In the genomic region with DNA sequence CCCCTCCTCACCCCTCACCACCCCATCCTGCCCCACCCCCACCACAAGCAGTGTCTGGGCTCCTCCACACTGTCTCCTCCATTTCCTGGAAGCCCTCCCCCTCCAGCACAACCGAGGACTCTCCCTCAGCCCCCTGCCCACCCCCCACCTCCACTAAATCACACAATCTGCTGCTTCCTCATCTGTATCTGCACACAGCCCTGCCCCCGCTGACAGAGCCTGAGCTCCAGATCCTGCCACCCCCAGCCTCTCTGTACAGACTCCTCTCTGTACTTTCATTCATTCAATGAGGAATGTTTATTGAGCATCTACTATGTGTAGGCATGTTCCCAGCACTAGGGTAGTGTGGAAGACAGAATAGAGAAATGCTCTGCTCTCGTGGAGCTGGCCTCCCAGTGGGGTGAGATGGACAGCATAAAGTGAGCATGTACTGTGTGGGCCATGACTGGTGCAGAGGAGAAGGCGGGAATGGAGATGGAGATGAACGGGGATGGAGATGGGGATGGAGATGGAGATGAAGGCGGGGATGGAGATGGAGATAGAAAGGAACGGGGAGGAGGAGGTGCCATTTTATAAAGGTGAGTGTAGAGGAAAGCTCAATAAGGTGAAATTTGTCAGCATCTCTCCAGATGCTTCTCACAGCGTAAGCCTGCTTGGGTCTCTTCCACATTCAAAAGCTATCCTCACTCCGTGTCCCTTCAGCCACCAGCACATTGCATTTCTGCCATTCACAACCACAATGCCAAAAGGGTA, we compare ENCODE assay signal across 23 cellular contexts. TPM values are rescaled to one million over a fixed set of nuclear protein-coding genes. Genes with fewer than 3 reads are reported as not detected.
DNase-seq lines count a peak whose midpoint lies in the region; ATAC-seq, FAIRE-seq and TF ChIP-seq lines count a peak whose summit lies in the region.
"Had no signal": no experiment of that assay in that cellular context is flagged by ENCODE, and none has a peak within 500 bp of the region (broad histone marks: within the 10 kb centered on the region; RNA-seq: fewer than 3 reads in every experiment).

No MANE protein-coding gene starts in this region.

- H3K23me2 ChIP-seq in H1 (ENCODE audit: low read depth, low read length): peaks cover 12% of the 10 kb centered on the region; the same call in 1 of the 2 replicates

- H4K8ac ChIP-seq in H1 (ENCODE audit: extremely low read depth, insufficient read depth, low read length): no peak overlapping the region

- H3K9me3 ChIP-seq in H1 (ENCODE audit: insufficient read depth in 2 of 2, low read depth in 1 of 2, low read length in 1 of 2) (no peaks in the 10 kb centered on the region), vagina (no peaks in the 10 kb centered on the region)
- no peaks in the 10 kb centered on the region for H3K9me3 ChIP-seq in CD4-positive, alpha-beta T cell (ENCODE audit: control insufficient read depth, low read length)
- H3K9me3 ChIP-seq: HAP-1, MG63 had no signal

- no peak overlapping the region for H2BK120ac ChIP-seq in H1 (replicated peaks; ENCODE audit: low read depth, low read length)

- no peaks in the 10 kb centered on the region for H3K79me1 ChIP-seq in H1 (ENCODE audit: low read depth, low read length)

- H3K4me1 ChIP-seq in H1 (replicated peaks in 1 of 4; ENCODE audit: control insufficient read depth in 3 of 4, insufficient read depth in 4 of 4, low read length in 3 of 4) (peaks cover 0 to 16% (median 12%) of the 10 kb centered on the region in 4 experiments; a peak in 6 of 7 replicates), vagina (peaks cover 31% of the 10 kb centered on the region)
- H3K4me1 ChIP-seq: HAP-1 had no signal

- intact Hi-C loops in vagina (cut with DNase I): no loop called here
- intact Hi-C loops in CD4-positive, alpha-beta T cell (cut with DNase I, micrococcal nuclease): no loop called here

- POLR2A ChIA-PET in H1 (lab: Charles Lee; ENCODE audit: partially characterized antibody): interaction anchor here (0.6 kb wide), 1 partner anchor 127 kb away, joined by 3 read pairs; no protein-coding TSS in a partner anchor
- POLR2A ChIA-PET in CD4-positive, alpha-beta T cell (lab: Charles Lee): no interaction called here

- 0 out of 2 replicates have a peak overlapping the region, but pooled peaks have one; percentile 49 for H2BK5ac ChIP-seq in H1 (ENCODE audit: low read depth, low read length)

- H3K4me3 ChIP-seq in H1 (ENCODE audit: extremely low read depth in 1 of 4, insufficient read depth in 2 of 4, low read depth in 3 of 4, low read length in 4 of 4): no peak overlapping the region
- no peak overlapping the region for H3K4me3 ChIP-seq in vagina
- H3K4me3 ChIP-seq: HAP-1, MG63 had no signal

- no peaks in the 10 kb centered on the region for H3K36me3 Mint-ChIP-seq in osteocyte (ENCODE audit: unreplicated experiment)
- no peaks in the 10 kb centered on the region for H3K36me3 Mint-ChIP-seq in CD4-positive, alpha-beta T cell (ENCODE audit: low read depth)

- H2BK15ac ChIP-seq in H1 (ENCODE audit: low read length): peak overlapping the region; percentile 61; the same call in 1 of the 2 replicates

- H3K4me1 Mint-ChIP-seq in osteocyte (ENCODE audit: unreplicated experiment): peaks cover 5% of the 10 kb centered on the region
- H3K4me1 Mint-ChIP-seq in CD4-positive, alpha-beta T cell (ENCODE audit: low read depth): no peaks in the 10 kb centered on the region

- no peaks in the 10 kb centered on the region for H3K9me3 Mint-ChIP-seq in osteocyte (ENCODE audit: unreplicated experiment)
- no peaks in the 10 kb centered on the region for H3K9me3 Mint-ChIP-seq in CD4-positive, alpha-beta T cell

- H4K91ac ChIP-seq in H1 (replicated peaks; ENCODE audit: insufficient read length, low read length): no peak overlapping the region

- TF ChIP-seq POLR2A in H1 (IDR thresholded peaks at IDR 0.05; ENCODE audit: control extremely low read depth in 1 of 2, low read depth in 2 of 2, low read length in 2 of 2) (no peak), vagina (IDR thresholded peaks at IDR 0.05) (no peak)

- H3K36me3 ChIP-seq in H1 (ENCODE audit: control insufficient read depth in 2 of 4, insufficient read depth in 4 of 4, low read length in 3 of 4) (no peaks in the 10 kb centered on the region), vagina (no peaks in the 10 kb centered on the region)
- H3K36me3 ChIP-seq: HAP-1, MG63 had no signal

- peaks cover 0 to under 1% of the 10 kb centered on the region in 2 experiments for H4K20me1 ChIP-seq in H1 (replicated peaks in 1 of 2; ENCODE audit: control insufficient read depth in 1 of 2, insufficient read depth in 2 of 2, low read length in 2 of 2)

- H3K27me3 Mint-ChIP-seq in osteocyte (ENCODE audit: unreplicated experiment): peaks cover 47% of the 10 kb centered on the region
- H3K27me3 Mint-ChIP-seq in CD4-positive, alpha-beta T cell: peaks cover 59% of the 10 kb centered on the region

- H3K4ac ChIP-seq in H1 (replicated peaks; ENCODE audit: insufficient read length, low read depth, low read length): no peak overlapping the region

- peak; percentile 28 for DNase-seq in activated CD8-positive, alpha-beta memory T cell treated with anti-CD3 and anti-CD28 coated beads for 24 hours
- DNase-seq in activated CD8-positive, alpha-beta memory T cell treated with anti-CD3 and anti-CD28 coated beads, Interleukin-2, amount 50 U/mL, for 4 hours: no peak
- DNase-seq in H1 (ENCODE audit: low read depth in 1 of 2, low spot score in 2 of 2) (peak in 1 of 2 experiments; percentile 35), osteocyte (ENCODE audit: extremely low spot score, unreplicated experiment) (peak; percentile 59), vagina (ENCODE audit: extremely low spot score in 2 of 2) (peak; percentile 56 to 64)
- DNase-seq in stimulated activated CD4-positive, alpha-beta T cell treated with anti-CD3 and anti-CD28 coated beads, Interleukin-2, amount 100 ng/mL, for 48 hours: no peak
- DNase-seq in activated effector memory CD4-positive, alpha-beta T cell treated with anti-CD3 and anti-CD28 coated beads, Interleukin-2, amount 50 U/mL, for 16 hours: no peak
- no peak for DNase-seq in CD4-positive, alpha-beta T cell
- DNase-seq: AML-193, DND-41, IMR-90, MG63, NCI-H1048, NCI-H1436 treated with DMSO at 0.1 percent for 48 hours, NCI-H2029 treated with DMSO at 0.1 percent for 48 hours, NCI-H2171 treated with DMSO at 0.1 percent for 48 hours, NCI-H446 treated with DMSO at 0.1 percent for 48 hours, Right ventricle myocardium superior had no signal

- no peak overlapping the region for H4K5ac ChIP-seq in H1 (ENCODE audit: insufficient read length, low read depth, low read length)

- CTCF ChIA-PET in H1 (lab: Charles Lee; ENCODE audit: partially characterized antibody): interaction anchor here (0.6 to 2.7 kb wide), 22 partner anchors 8 to 201 kb away, joined by 3 to 20 read pairs (median 3); no protein-coding TSS in a partner anchor
- CTCF ChIA-PET in CD4-positive, alpha-beta T cell (lab: Charles Lee): no interaction called here

- no peak for FAIRE-seq in H1 (lab: Jason Lieb, UNC)
- FAIRE-seq: HTR-8/SVneo, RCC 7860 had no signal

- H3K4me3 Mint-ChIP-seq in osteocyte (ENCODE audit: unreplicated experiment): no peak overlapping the region
- H3K4me3 Mint-ChIP-seq in CD4-positive, alpha-beta T cell: no peak overlapping the region
- H3K4me3 Mint-ChIP-seq: CD14-positive monocyte had no signal

- no peak overlapping the region for H2AFZ ChIP-seq in H1 (ENCODE audit: low read length)

- no peak overlapping the region for H3K56ac ChIP-seq in H1 (replicated peaks; ENCODE audit: insufficient read length, low read depth, low read length)

- H3K27me3 ChIP-seq in H1 (replicated peaks in 1 of 4; ENCODE audit: control insufficient read depth in 3 of 4, extremely low read depth in 1 of 4, insufficient read depth in 3 of 4, low read length in 3 of 4) (peaks cover 15 to 38% (median 31%) of the 10 kb centered on the region in 4 experiments), vagina (no peaks in the 10 kb centered on the region)
- peaks cover 28% of the 10 kb centered on the region for H3K27me3 ChIP-seq in CD4-positive, alpha-beta T cell (ENCODE audit: control insufficient read depth, insufficient read depth, low read length)
- H3K27me3 ChIP-seq: MG63 had no signal

- H3K14ac ChIP-seq in H1 (ENCODE audit: insufficient read length): no peak overlapping the region

- peak overlapping the region; percentile 80; the same call in 1 of the 2 replicates for H2BK12ac ChIP-seq in H1 (ENCODE audit: low read depth, low read length)

- no peak for TF ChIP-seq RAD21 in H1 (IDR thresholded peaks at IDR 0.05 in 1 of 2, conservative IDR thresholded peaks at IDR 0.05 in 1 of 2; ENCODE audit: low read depth in 2 of 2, low read length in 2 of 2)

- TF ChIP-seq CTCF in H1 (IDR thresholded peaks at IDR 0.05; ENCODE audit: control extremely low read depth in 1 of 3, insufficient read depth in 1 of 3, low read depth in 1 of 3, low read length in 3 of 3): no peak
- TF ChIP-seq CTCF in osteocyte (IDR thresholded peaks at IDR 0.05): no peak
- no peak for TF ChIP-seq CTCF in vagina (IDR thresholded peaks at IDR 0.05)
- TF ChIP-seq CTCF in CD4-positive, alpha-beta T cell (IDR thresholded peaks at IDR 0.05): no peak

- H3K4me2 ChIP-seq in H1 (ENCODE audit: insufficient read depth in 1 of 2, low read depth in 2 of 2, low read length in 2 of 2): no peak overlapping the region

- H3K18ac ChIP-seq in H1 (ENCODE audit: extremely low read depth, low read length): no peak overlapping the region; the same call in none of the 2 replicates

- no peak for TF ChIP-seq EP300 in H1 (IDR thresholded peaks at IDR 0.05; ENCODE audit: borderline replicate concordance in 1 of 2, low read depth in 2 of 2, low read length in 2 of 2)

- H3K27ac Mint-ChIP-seq in osteocyte (ENCODE audit: unreplicated experiment): no peak overlapping the region
- H3K27ac Mint-ChIP-seq in CD4-positive, alpha-beta T cell: no peak overlapping the region

- H3K23ac ChIP-seq in H1 (ENCODE audit: insufficient read length): no peak overlapping the region

- no peak for ATAC-seq in CD4-positive, alpha-beta T cell (ENCODE audit: poor library complexity)

- 76 to 96% methylated on average over 4 to 9 of the region's 9 CpGs for WGBS in H1 (ENCODE audit: extremely low coverage in 1 of 2, insufficient coverage in 1 of 2, insufficient read length in 1 of 2, insufficient replicate concordance in 2 of 2, low coverage in 1 of 2, low lambda C conversion rate in 2 of 2, missing lambda C conversion rate in 1 of 2), 2 experiments

- H2BK20ac ChIP-seq in H1 (ENCODE audit: low read length): 0 out of 2 replicates have a peak overlapping the region, but pooled peaks have one; percentile 66

- H3K79me2 ChIP-seq in H1 (ENCODE audit: control insufficient read depth in 1 of 2, insufficient read depth in 2 of 2, low read length in 2 of 2): no peaks in the 10 kb centered on the region

- no peak overlapping the region for H3K27ac ChIP-seq in H1 (ENCODE audit: low read depth, low read length)
- H3K27ac ChIP-seq in vagina: no peak overlapping the region
- H3K27ac ChIP-seq in CD4-positive, alpha-beta T cell (ENCODE audit: low read depth, low read length): no peak overlapping the region
- H3K27ac ChIP-seq: 22Rv1 had no signal

- H3K9ac ChIP-seq in H1 (replicated peaks in 1 of 4; ENCODE audit: extremely low read depth in 1 of 4, low read depth in 3 of 4, low read length in 3 of 4): no peak overlapping the region

- H2AK5ac ChIP-seq in H1 (ENCODE audit: low read depth, low read length): no peak overlapping the region

RNA-seq across cellular contexts. Expression of gene PPP2R2C, which starts 2.5 kb away (rescaled TPM):
- 6.4 and 7.1 TPM in 2 replicates for total RNA-seq in H1 (2021; fragmentation: NEBNext Ultra II Directional; extraction: Animal tissue kit (Norgen Biotek cat#: 25700))
- 6.4 and 7.5 TPM in 2 replicates for polyA plus RNA-seq in H1 (2011; rRNA removed)
- polyA plus RNA-seq in H1 (2011; cell fraction: cytosol; rRNA removed): 7.7 TPM
- 8.8 TPM for polyA plus RNA-seq in H1 (2011; cell fraction: nucleus; rRNA removed)
- polyA plus RNA-seq in H1 (2012, experiment 1 of 2): 4.9 to 7.3 TPM (median 5.8 TPM) in 4 replicates
- 2.3 TPM for polyA plus RNA-seq in H1 (2012, experiment 2 of 2)
- 6.6 TPM for polyA plus RNA-seq in H1 (2013, experiment 1 of 2)
- 6.4 TPM for polyA plus RNA-seq in H1 (2013, experiment 2 of 2)
- 14.1 and 14.6 TPM in 2 replicates for polyA minus RNA-seq in H1 (2011; rRNA and poly(A)+ RNA removed)
- polyA minus RNA-seq in H1 (2011; cell fraction: cytosol; rRNA and poly(A)+ RNA removed): 4.1 TPM
- 4.2 TPM for polyA minus RNA-seq in H1 (2011; cell fraction: nucleus; rRNA and poly(A)+ RNA removed)
- total RNA-seq in osteocyte (not detected in 2 replicates), vagina (17.2 TPM)
- not detected for total RNA-seq in CD4-positive, alpha-beta T cell
- total RNA-seq: IMR-90 had no signal
- polyA plus RNA-seq: CD14-positive monocyte had no signal

Comparison
In these comparisons a context has a peak if more than half of its experiments do, and no peak if none do; other contexts are left out.
1. DNase-seq: peak in activated CD8-positive, alpha-beta memory T cell treated with anti-CD3 and anti-CD28 coated beads for 24 hours (single experiment), osteocyte (single experiment) and vagina (2 of 2); none in activated CD8-positive, alpha-beta memory T cell treated with anti-CD3 and anti-CD28 coated beads, Interleukin-2, amount 50 U/mL, for 4 hours (single experiment), stimulated activated CD4-positive, alpha-beta T cell treated with anti-CD3 and anti-CD28 coated beads, Interleukin-2, amount 100 ng/mL, for 48 hours (0 of 2), activated effector memory CD4-positive, alpha-beta T cell treated with anti-CD3 and anti-CD28 coated beads, Interleukin-2, amount 50 U/mL, for 16 hours (single experiment) and CD4-positive, alpha-beta T cell (0 of 10).